21 cellular contexts compared by ENCODE assay signal in the genomic region with DNA sequence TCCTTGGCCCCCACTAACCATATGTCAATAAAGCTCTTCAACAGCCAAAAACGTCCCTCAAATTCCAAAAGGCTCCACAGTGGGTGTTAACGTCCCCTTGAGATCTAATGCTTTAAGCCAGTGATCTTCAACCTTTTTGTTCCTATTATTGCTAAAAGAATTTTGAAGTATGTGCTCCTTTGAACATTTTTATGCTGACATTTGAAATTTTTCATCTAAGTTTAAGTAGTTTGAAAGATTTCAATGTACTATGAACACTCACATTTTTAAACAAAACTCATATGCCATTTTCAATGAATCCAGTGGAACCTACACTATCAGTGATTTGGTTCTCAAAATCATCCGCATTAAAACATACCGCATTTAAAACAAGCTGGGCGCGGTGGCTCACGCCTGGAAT. TPM values are rescaled to one million over a fixed set of nuclear protein-coding genes. Genes with fewer than 3 reads are reported as not detected.
DNase-seq lines count a peak whose midpoint lies in the region; ATAC-seq, FAIRE-seq and TF ChIP-seq lines count a peak whose summit lies in the region.
"Had no signal": no experiment of that assay in that cellular context is flagged by ENCODE, and none has a peak within 500 bp of the region (broad histone marks: within the 10 kb centered on the region; RNA-seq: fewer than 3 reads in every experiment).

No MANE protein-coding gene starts in this region.

- H3K79me1 ChIP-seq in IMR-90 (ENCODE audit: low read depth in 1 of 2, low read length in 2 of 2) = peaks cover 8 to 41% of the 10 kb centered on the region in 2 experiments

- TF ChIP-seq RAD21 in A549 (conservative IDR thresholded peaks at IDR 0.05 in 1 of 2, IDR thresholded peaks at IDR 0.05 in 1 of 2) = no peak
- TF ChIP-seq RAD21 in IMR-90 (IDR thresholded peaks at IDR 0.05; ENCODE audit: low read length) = no peak

- H3K9ac ChIP-seq in IMR-90 (ENCODE audit: low read depth, low read length) = no peak overlapping the region
- H3K9ac ChIP-seq: BLaER1 treated with 17β-estradiol and CSF1 and Interleukin-3, amounts not matched to agents 10 nM and 100 nM had no signal

- no peak overlapping the region for H4K91ac ChIP-seq in IMR-90 (ENCODE audit: insufficient read depth, low read depth, low read length)

- no peak overlapping the region for H3K23ac ChIP-seq in IMR-90 (ENCODE audit: low read depth, low read length)

- no TSS peak for BruUV-seq in IMR-90 (replicated peaks; lab: Mats Ljungman, UMichigan)

- H3K9me3 Mint-ChIP-seq in dendritic cell treated with granulocyte-macrophage colony-stimulating factor and Interleukin-4, amounts not matched to agents 40 ng/mL and 50 ng/mL, for 4 days = peaks cover 23% of the 10 kb centered on the region
- H3K9me3 Mint-ChIP-seq: CD4-positive, alpha-beta T cell had no signal

- H3K27ac ChIP-seq in A549 (no peak overlapping the region), IMR-90 (ENCODE audit: insufficient read depth, low read length) (no peak overlapping the region)
- H3K27ac ChIP-seq: BLaER1 treated with 17β-estradiol and CSF1 and Interleukin-3, amounts not matched to agents 10 nM and 100 nM; C4-2B had no signal

- DNase-seq in A549 (ENCODE audit: low read depth in 1 of 2, low spot score in 1 of 2) (no peak), IMR-90 (no peak), hippocampal formation (lab: John Stamatoyannopoulos, UW) (no peak), NOMO-1 treated with DMSO at 0.1 percent for 48 hours (lab: John Stamatoyannopoulos, UW; ENCODE audit: unreplicated experiment) (no peak)
- DNase-seq: 8988T; AML-193; Caco-2; Calu3; CD4-positive, alpha-beta T cell; CD8-positive, alpha-beta T cell; DMS79 treated with DMSO at 0.1 percent for 48 hours; GF-D8 had no signal

- H3K9me1 ChIP-seq in IMR-90 (ENCODE audit: insufficient read depth, low read length) = peaks cover 5% of the 10 kb centered on the region; the same call in 1 of the 2 replicates

- no peak for TF ChIP-seq EP300 in A549 (IDR thresholded peaks at IDR 0.05)

- H3K36me3 Mint-ChIP-seq in dendritic cell treated with granulocyte-macrophage colony-stimulating factor and Interleukin-4, amounts not matched to agents 40 ng/mL and 50 ng/mL, for 4 days (ENCODE audit: low read depth) = peaks cover 71% of the 10 kb centered on the region

- TF ChIP-seq CTCF in A549 (IDR thresholded peaks at IDR 0.05) = no peak
- TF ChIP-seq CTCF in IMR-90 (conservative IDR thresholded peaks at IDR 0.05; ENCODE audit: low read depth, low read length) = no peak

- intact Hi-C loops in IMR-90 (cut with micrococcal nuclease) = no loop called here
- intact Hi-C loops in dendritic cell treated with granulocyte-macrophage colony-stimulating factor and Interleukin-4, amounts not matched to agents 40 ng/mL and 50 ng/mL, for 4 days (cut with micrococcal nuclease) = no loop called here

- no peak for TF ChIP-seq POLR2A in A549 (IDR thresholded peaks at IDR 0.05; ENCODE audit: low read length)
- no peak for TF ChIP-seq POLR2A in IMR-90 (IDR thresholded peaks at IDR 0.05; ENCODE audit: low read depth, low read length)

- 90% methylated on average over 7 of the region's 7 CpGs for WGBS in A549 (ENCODE audit: missing lambda C conversion rate)
- WGBS in IMR-90 (ENCODE audit: extremely low coverage in 2 of 2, insufficient read length in 1 of 2), 2 experiments = no CpG with 5 or more reads among the region's 7 CpGs

- H4K5ac ChIP-seq in IMR-90 (ENCODE audit: low read depth, low read length) = no peak overlapping the region

- ATAC-seq in A549 (no peak), IMR-90 (ENCODE audit: low read depth) (no peak)
- ATAC-seq: CD8-positive, alpha-beta T cell had no signal

- H3K56ac ChIP-seq in IMR-90 (ENCODE audit: extremely low read depth, insufficient read depth, low read length) = no peak overlapping the region

- H3K27ac Mint-ChIP-seq in dendritic cell treated with granulocyte-macrophage colony-stimulating factor and Interleukin-4, amounts not matched to agents 40 ng/mL and 50 ng/mL, for 4 days = peak overlapping the region; percentile 91
- H3K27ac Mint-ChIP-seq: B cell; CD4-positive, alpha-beta T cell; CD8-positive, alpha-beta T cell had no signal

- no peak overlapping the region for H3K4ac ChIP-seq in IMR-90 (ENCODE audit: low read depth, low read length)

- peaks cover 9% of the 10 kb centered on the region for H3K36me3 ChIP-seq in IMR-90 (ENCODE audit: control insufficient read depth, insufficient read depth, low read length)

- H3K4me3 ChIP-seq in A549 (no peak overlapping the region), IMR-90 (ENCODE audit: insufficient read depth, low read depth, low read length) (no peak overlapping the region)
- H3K4me3 ChIP-seq: BLaER1 treated with 17β-estradiol and CSF1 and Interleukin-3, amounts not matched to agents 10 nM and 100 nM had no signal

- no peak overlapping the region for H2BK5ac ChIP-seq in IMR-90 (ENCODE audit: low read depth, low read length, poor library complexity, severe bottlenecking)

- H3K4me2 ChIP-seq in A549 = no peak overlapping the region
- H3K4me2 ChIP-seq in IMR-90 (ENCODE audit: low read depth, low read length) = no peak overlapping the region

- POLR2A ChIA-PET in A549 (lab: Yijun Ruan, JAX) (no interaction called here), IMR-90 (lab: Charles Lee; ENCODE audit: unreplicated experiment) (no interaction called here)

- no peak overlapping the region for H2BK120ac ChIP-seq in IMR-90 (ENCODE audit: low read depth, low read length)

- no peak overlapping the region for H3K18ac ChIP-seq in IMR-90 (ENCODE audit: low read depth, low read length)

- H3K27me3 ChIP-seq in IMR-90 (ENCODE audit: control insufficient read depth, insufficient read depth, low read length) = no peaks in the 10 kb centered on the region
- H3K27me3 ChIP-seq: BLaER1 treated with 17β-estradiol and CSF1 and Interleukin-3, amounts not matched to agents 10 nM and 100 nM had no signal

- peaks cover 18% of the 10 kb centered on the region for H3K4me1 Mint-ChIP-seq in dendritic cell treated with granulocyte-macrophage colony-stimulating factor and Interleukin-4, amounts not matched to agents 40 ng/mL and 50 ng/mL, for 4 days (ENCODE audit: low read depth)
- H3K4me1 Mint-ChIP-seq: B cell had no signal

- H2BK15ac ChIP-seq in IMR-90 (ENCODE audit: low read depth, low read length) = no peak overlapping the region

- no peak overlapping the region for H2AK9ac ChIP-seq in IMR-90 (replicated peaks; ENCODE audit: low read depth, low read length, poor library complexity)

- no peak for FAIRE-seq in A549 (lab: Jason Lieb, UNC)
- FAIRE-seq: A204.1, D721Med, G401.6, GM12891, GM19239 had no signal

- dilution Hi-C loops in IMR-90 (cut with HindIII; ENCODE audit: low sequenced_read_pairs, unreplicated experiment) = no loop called here

- H3K9me3 ChIP-seq in A549 (no peaks in the 10 kb centered on the region), IMR-90 (ENCODE audit: control insufficient read depth, insufficient read depth, low read length) (no peaks in the 10 kb centered on the region; the same call in 1 of the 2 replicates)
- H3K9me3 ChIP-seq: Caco-2 had no signal

- H4K20me1 ChIP-seq in IMR-90 (ENCODE audit: insufficient read depth, low read length) = no peaks in the 10 kb centered on the region
- H4K20me1 ChIP-seq: BLaER1 treated with 17β-estradiol and CSF1 and Interleukin-3, amounts not matched to agents 10 nM and 100 nM had no signal

- CTCF ChIA-PET in A549 (lab: Yijun Ruan, JAX) (no interaction called here), IMR-90 (lab: Yijun Ruan, JAX) (interaction anchor here (1.1 kb wide), 1 partner anchor 8 kb away, joined by 3 read pairs; no protein-coding TSS in a partner anchor)

- no peak overlapping the region for H4K8ac ChIP-seq in IMR-90 (ENCODE audit: low read depth in 2 of 2, low read length in 2 of 2)

- H3K14ac ChIP-seq in IMR-90 (replicated peaks; ENCODE audit: low read depth, low read length) = no peak overlapping the region

- in situ Hi-C loops in IMR-90 (cut with MboI; ENCODE audit: low sequenced_read_pairs) = no loop called here

- no peak overlapping the region for H2AK5ac ChIP-seq in IMR-90 (ENCODE audit: low read depth, low read length)

- no peak overlapping the region for H3K4me3 Mint-ChIP-seq in dendritic cell treated with granulocyte-macrophage colony-stimulating factor and Interleukin-4, amounts not matched to agents 40 ng/mL and 50 ng/mL, for 4 days
- H3K4me3 Mint-ChIP-seq: B cell; CD4-positive, alpha-beta T cell; CD8-positive, alpha-beta T cell had no signal

- no peaks in the 10 kb centered on the region for H3K4me1 ChIP-seq in A549
- H3K4me1 ChIP-seq in IMR-90 (ENCODE audit: control insufficient read depth, insufficient read depth, low read length) = 0 out of 2 replicates have a peak, but pooled peaks cover 4% of the 10 kb centered on the region
- H3K4me1 ChIP-seq: Caco-2 had no signal

- no peaks in the 10 kb centered on the region for H3K27me3 Mint-ChIP-seq in dendritic cell treated with granulocyte-macrophage colony-stimulating factor and Interleukin-4, amounts not matched to agents 40 ng/mL and 50 ng/mL, for 4 days
- H3K27me3 Mint-ChIP-seq: B cell; CD4-positive, alpha-beta T cell had no signal

- no peak overlapping the region for H2BK20ac ChIP-seq in IMR-90 (ENCODE audit: low read depth, low read length)

- H2AFZ ChIP-seq in IMR-90 (replicated peaks; ENCODE audit: low read length, poor library complexity) = no peak overlapping the region

TF ChIP-seq in A549, 52 proteins besides CTCF, POLR2A, EP300 and RAD21:
- TF ChIP-seq TFCP2L1 (CRISPR knock-in tag; IDR thresholded peaks at IDR 0.05) = no peak
- TF ChIP-seq MAFK (IDR thresholded peaks at IDR 0.05; ENCODE audit: partially characterized antibody) = peak; percentile 83

TF ChIP-seq in IMR-90, 13 proteins besides CTCF, POLR2A, EP300 and RAD21:
- TF ChIP-seq MAFK (IDR thresholded peaks at IDR 0.05; ENCODE audit: low read depth, low read length) (peak; percentile 54), CEBPB (IDR thresholded peaks at IDR 0.05; ENCODE audit: low read depth, low read length) (no peak)
TF ChIP-seq in IMR-90: peak in this region for 1.

RNA-seq across cellular contexts. Expression of gene AUH, which starts 29.9 kb away (rescaled TPM):
- 12.9 and 15.9 TPM in 2 replicates for polyA plus RNA-seq in A549 (2011; rRNA removed)
- 6.9 and 7.2 TPM in 2 replicates for polyA plus RNA-seq in A549 (2012; cell fraction: cytosol; rRNA removed)
- polyA plus RNA-seq in A549 (2012; cell fraction: nucleus; rRNA removed) = 3.6 and 5.7 TPM in 2 replicates
- polyA plus RNA-seq in A549 (2017; fragmentation: RNase III; extraction: RNeasy Plus Mini Kit Qiagen cat#74134 plus additional on column Dnase treatment) = 9.4 to 11.2 TPM (median 11.1 TPM) in 3 replicates
- 3.4 and 4.3 TPM in 2 replicates for polyA minus RNA-seq in A549 (2011; rRNA and poly(A)+ RNA removed)
- total RNA-seq in IMR-90 (2012; rRNA removed) = 8.1 and 12.8 TPM in 2 replicates
- 5.7 and 5.9 TPM in 2 replicates for polyA plus RNA-seq in IMR-90 (2012; rRNA removed)
- 3.6 and 6.3 TPM in 2 replicates for polyA plus RNA-seq in IMR-90 (2012; cell fraction: cytosol; rRNA removed)
- 4.0 and 11.1 TPM in 2 replicates for polyA plus RNA-seq in IMR-90 (2012; cell fraction: nucleus; rRNA removed; ENCODE audit: low replicate concordance)
